In genomic region chr17:8630802-8631553, GRCh38 we compare ENCODE assay signal across 8 cellular contexts. TPM values are rescaled to one million over a fixed set of nuclear protein-coding genes. Genes with fewer than 3 reads are reported as not detected.
A peak's percentile ranks its signal among the peaks of the same experiment; 100 is the strongest.
DNase-seq lines count a peak whose midpoint lies in the region; ATAC-seq and TF ChIP-seq lines count a peak whose summit lies in the region.

No MANE protein-coding gene starts in this region.

- H2AFZ ChIP-seq in GM23338: 0 out of 2 replicates have a peak overlapping the region, but pooled peaks have one; percentile 24

- H3K4me3 Mint-ChIP-seq in GM23338 (peak overlapping the region; percentile 97), nephron progenitor cell (peak overlapping the region; percentile 88)
- peak overlapping the region; percentile 88 for H3K4me3 Mint-ChIP-seq in stimulated activated naive CD8-positive, alpha-beta T cell treated with anti-CD3 and anti-CD28 coated beads, Interleukin-15, Interleukin-2, amounts not matched to agents 100 ng/mL and 50 ng/mL, for 24 hours

- H3F3A ChIP-seq in GM23338 (replicated peaks; ENCODE audit: low read depth): no peaks in the 10 kb centered on the region

- H3K9me3 Mint-ChIP-seq in GM23338: no peaks in the 10 kb centered on the region
- H3K9me3 Mint-ChIP-seq in nephron progenitor cell: no peaks in the 10 kb centered on the region
- no peaks in the 10 kb centered on the region for H3K9me3 Mint-ChIP-seq in stimulated activated naive CD8-positive, alpha-beta T cell treated with anti-CD3 and anti-CD28 coated beads, Interleukin-15, Interleukin-2, amounts not matched to agents 100 ng/mL and 50 ng/mL, for 24 hours

- H3K4me3 ChIP-seq in GM23338 (peak overlapping the region; percentile 96), fibroblast of villous mesenchyme (ENCODE audit: low read depth, low read length) (peak overlapping the region; percentile 98)

- H3K27ac ChIP-seq in GM23338 (ENCODE audit: low read depth): peak overlapping the region; percentile 77

- H3K27me3 ChIP-seq in GM23338 (ENCODE audit: insufficient read depth): no peaks in the 10 kb centered on the region

- TF ChIP-seq POLR2A in Raji (IDR thresholded peaks at IDR 0.05; ENCODE audit: insufficient read depth, low read depth, low read length): peak; percentile 63

- H4K20me1 ChIP-seq in GM23338 (replicated peaks; ENCODE audit: insufficient read depth): peaks cover 30% of the 10 kb centered on the region

- TF ChIP-seq CTCF in GM23338 (conservative IDR thresholded peaks at IDR 0.05; ENCODE audit: low read depth in 2 of 2): peak; percentile 7 to 45; a peak in 2 of 4 replicates
- peak; percentile 20 for TF ChIP-seq CTCF in fibroblast of villous mesenchyme (IDR thresholded peaks at IDR 0.05; ENCODE audit: insufficient read depth, low read depth, low read length)
- no peak for TF ChIP-seq CTCF in nephron progenitor cell (IDR thresholded peaks at IDR 0.05)

- DNase-seq in DMS53 treated with DMSO at 0.1 percent for 48 hours (lab: John Stamatoyannopoulos, UW; ENCODE audit: unreplicated experiment): peak; percentile 98
- DNase-seq in GM23338 (ENCODE audit: low spot score): peak; percentile 100
- DNase-seq in LHCN-M2 (ENCODE audit: low read depth): peak; percentile 99
- peak; percentile 61 for DNase-seq in activated gamma-delta T cell (lab: John Stamatoyannopoulos, UW)
- DNase-seq in fibroblast of villous mesenchyme (ENCODE audit: low read depth): peak; percentile 100
- peak; percentile 98 for DNase-seq in nephron progenitor cell

- H3K27me3 Mint-ChIP-seq in GM23338 (ENCODE audit: insufficient read depth, low read depth, poor library complexity): peaks cover 2% of the 10 kb centered on the region
- peaks cover 7% of the 10 kb centered on the region for H3K27me3 Mint-ChIP-seq in nephron progenitor cell (ENCODE audit: low read depth, poor library complexity)
- H3K27me3 Mint-ChIP-seq in stimulated activated naive CD8-positive, alpha-beta T cell treated with anti-CD3 and anti-CD28 coated beads, Interleukin-15, Interleukin-2, amounts not matched to agents 100 ng/mL and 50 ng/mL, for 24 hours: peaks cover 67% of the 10 kb centered on the region

- peak overlapping the region; percentile 91; the same call in 1 of the 2 replicates for H3K27ac Mint-ChIP-seq in GM23338
- peak overlapping the region; percentile 94 for H3K27ac Mint-ChIP-seq in nephron progenitor cell
- peak overlapping the region; percentile 82 for H3K27ac Mint-ChIP-seq in stimulated activated naive CD8-positive, alpha-beta T cell treated with anti-CD3 and anti-CD28 coated beads, Interleukin-15, Interleukin-2, amounts not matched to agents 100 ng/mL and 50 ng/mL, for 24 hours

- H3K36me3 ChIP-seq in GM23338 (ENCODE audit: insufficient read depth): no peaks in the 10 kb centered on the region

- H3K36me3 Mint-ChIP-seq in GM23338 (ENCODE audit: low read depth) (no peaks in the 10 kb centered on the region; the same call in 2 of the 3 replicates), nephron progenitor cell (ENCODE audit: low read depth) (no peaks in the 10 kb centered on the region)
- no peaks in the 10 kb centered on the region for H3K36me3 Mint-ChIP-seq in stimulated activated naive CD8-positive, alpha-beta T cell treated with anti-CD3 and anti-CD28 coated beads, Interleukin-15, Interleukin-2, amounts not matched to agents 100 ng/mL and 50 ng/mL, for 24 hours (ENCODE audit: low read depth)

- no peaks in the 10 kb centered on the region for H3K9me2 ChIP-seq in GM23338 (ENCODE audit: insufficient read depth)

- H3K4me2 ChIP-seq in GM23338: peak overlapping the region; percentile 79

- peaks cover 44% of the 10 kb centered on the region for H3K79me2 ChIP-seq in GM23338 (replicated peaks; ENCODE audit: insufficient read depth)

- H3K4me1 Mint-ChIP-seq in GM23338 (peaks cover 26% of the 10 kb centered on the region), nephron progenitor cell (peaks cover 32% of the 10 kb centered on the region)
- peaks cover 17% of the 10 kb centered on the region for H3K4me1 Mint-ChIP-seq in stimulated activated naive CD8-positive, alpha-beta T cell treated with anti-CD3 and anti-CD28 coated beads, Interleukin-15, Interleukin-2, amounts not matched to agents 100 ng/mL and 50 ng/mL, for 24 hours (ENCODE audit: low read depth)

- peaks cover 28% of the 10 kb centered on the region for H3K4me1 ChIP-seq in GM23338 (ENCODE audit: insufficient read depth)

- peak; percentile 88 for ATAC-seq in GM23338

TF ChIP-seq in GM23338, 12 proteins besides CTCF, POLR2A, EP300 and RAD21:
- TF ChIP-seq CREB1 (CRISPR knock-in tag; IDR thresholded peaks at IDR 0.05; ENCODE audit: low read depth) (peak; percentile 92), EZH2 (IDR thresholded peaks at IDR 0.05; ENCODE audit: low read depth, unreplicated experiment) (no peak), POLR2AphosphoS5 (IDR thresholded peaks at IDR 0.05; ENCODE audit: low read depth) (peak; percentile 71), ZNF114 (CRISPR knock-in tag; IDR thresholded peaks at IDR 0.05) (no peak)

RNA-seq across cellular contexts. Expression of gene MYH10, which starts 0.5 kb away (rescaled TPM):
- total RNA-seq in GM23338 (2014; rRNA removed; shearing (Covaris generic)): 230 and 246 TPM in 2 replicates
- 78.1 and 89.5 TPM in 2 replicates for polyA plus RNA-seq in GM23338 (2016; fragmentation: Nextera tagmentation; extraction: Ambion mirVana)
- total RNA-seq in LHCN-M2 (2014; rRNA removed) (30.8 and 40.4 TPM in 2 replicates), fibroblast of villous mesenchyme (94.1 and 99.2 TPM in 2 replicates)
- 20.9 TPM for polyA plus RNA-seq in LHCN-M2 (2012)

Comparison
In these comparisons a context has a peak if more than half of its experiments do, and no peak if none do; other contexts are left out.
1. Peak in every context shown above with its lines: DNase-seq, ATAC-seq, H3K4me3 ChIP-seq and H3K27ac ChIP-seq.